Comparison of ENCODE assay signal across 9 cellular contexts in the genomic region with DNA sequence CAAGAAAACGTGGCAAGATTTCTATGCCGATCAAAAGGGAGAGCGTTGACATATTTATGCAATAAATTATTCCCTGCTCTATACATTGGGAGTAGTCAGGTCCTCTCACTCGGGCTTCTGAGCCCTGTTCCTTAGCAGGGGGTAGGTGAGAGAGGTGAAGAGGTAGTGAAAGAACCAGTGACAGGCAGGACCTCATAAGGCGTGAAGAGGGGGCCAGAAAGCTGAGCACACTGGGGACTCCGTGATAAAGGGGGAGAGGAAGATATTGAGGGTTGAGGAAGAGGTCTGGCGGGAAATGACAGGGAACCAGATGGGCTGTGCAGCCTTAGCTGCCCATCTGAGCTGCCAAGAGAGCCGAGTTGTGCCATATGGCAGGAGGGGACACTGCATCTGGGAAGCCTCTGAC. TPM values are rescaled to one million over a fixed set of nuclear protein-coding genes. Genes with fewer than 3 reads are reported as not detected.
DNase-seq lines count a peak whose midpoint lies in the region; TF ChIP-seq lines count a peak whose summit lies in the region.
"Had no signal": no experiment of that assay in that cellular context is flagged by ENCODE, and none has a peak within 500 bp of the region (broad histone marks: within the 10 kb centered on the region; RNA-seq: fewer than 3 reads in every experiment).

No MANE protein-coding gene starts in this region.

- H3K79me2 ChIP-seq in neural cell (replicated peaks; ENCODE audit: insufficient read depth, low read length): no peaks in the 10 kb centered on the region

- H3K27me3 Mint-ChIP-seq in CD8-positive, alpha-beta memory T cell: peaks cover 58 to 83% of the 10 kb centered on the region in 2 donors

- POLR2A ChIA-PET in CD8-positive, alpha-beta memory T cell (lab: Charles Lee): interaction anchor here (0.7 kb wide), 1 partner anchor 291 kb away, joined by 7 read pairs; no protein-coding TSS in a partner anchor

- peak overlapping the region; percentile 55 for H3K4me3 ChIP-seq in CD8-positive, alpha-beta memory T cell (ENCODE audit: low read length)
- peak overlapping the region; percentile 50 for H3K4me3 ChIP-seq in LNCaP clone FGC (ENCODE audit: low read depth, low read length)
- H3K4me3 ChIP-seq in cardiac fibroblast (replicated peaks in 1 of 2; ENCODE audit: low read depth in 2 of 2, low read length in 2 of 2): peak overlapping the region; percentile 37 to 55
- peak overlapping the region; percentile 78 for H3K4me3 ChIP-seq in neural cell (ENCODE audit: low read length)

- DNase-seq in CD8-positive, alpha-beta memory T cell: no peak
- DNase-seq in GM20000 (ENCODE audit: low spot score) (peak; percentile 44), LNCaP clone FGC (ENCODE audit: low read depth) (no peak), cardiac fibroblast (ENCODE audit: low read depth in 2 of 2) (no peak), AG08395 (ENCODE audit: low spot score) (no peak), OCI-M1 (lab: John Stamatoyannopoulos, UW) (no peak)
- DNase-seq in effector CD8-positive, alpha-beta T cell (lab: John Stamatoyannopoulos, UW): no peak

- peaks cover 0 to 11% (median 0%) of the 10 kb centered on the region in 5 donors for H3K9me3 Mint-ChIP-seq in CD8-positive, alpha-beta memory T cell

- no peaks in the 10 kb centered on the region for H3K36me3 Mint-ChIP-seq in CD8-positive, alpha-beta memory T cell

- peaks cover 27 to 44% (median 41%) of the 10 kb centered on the region in 3 donors for H3K4me1 Mint-ChIP-seq in CD8-positive, alpha-beta memory T cell

- TF ChIP-seq RAD21 in neural cell (conservative IDR thresholded peaks at IDR 0.05): no peak

- H3K27me3 ChIP-seq in CD8-positive, alpha-beta memory T cell (ENCODE audit: insufficient read depth, low read length, poor library complexity, severe bottlenecking): peaks cover 55% of the 10 kb centered on the region
- peaks cover 60% of the 10 kb centered on the region for H3K27me3 ChIP-seq in neural cell (ENCODE audit: insufficient read depth, low read depth, low read length)

- H2AFZ ChIP-seq in neural cell (ENCODE audit: low read depth, low read length): no peak overlapping the region

- H4K20me1 ChIP-seq in neural cell (ENCODE audit: insufficient read depth): no peaks in the 10 kb centered on the region

- H3K27ac ChIP-seq in CD8-positive, alpha-beta memory T cell (ENCODE audit: low read depth, low read length): no peak overlapping the region
- no peak overlapping the region for H3K27ac ChIP-seq in neural cell (ENCODE audit: low read length)

- no peak for TF ChIP-seq CTCF in GM20000 (IDR thresholded peaks at IDR 0.05; ENCODE audit: extremely low read depth, missing control alignments)
- TF ChIP-seq CTCF in LNCaP clone FGC (IDR thresholded peaks at IDR 0.05; ENCODE audit: control insufficient read depth, extremely low read depth, insufficient read depth): no peak
- TF ChIP-seq CTCF in cardiac fibroblast (IDR thresholded peaks at IDR 0.05; ENCODE audit: low read depth, low read length): no peak
- TF ChIP-seq CTCF in neural cell (IDR thresholded peaks at IDR 0.05; ENCODE audit: poor library complexity, severe bottlenecking): no peak

- no peaks in the 10 kb centered on the region for H3K9me2 ChIP-seq in neural cell (ENCODE audit: insufficient read depth, low read length)

- peak overlapping the region; percentile 52 for H3K9ac ChIP-seq in neural cell (ENCODE audit: low read length)

- CTCF ChIA-PET in CD8-positive, alpha-beta memory T cell (lab: Charles Lee): interaction anchor here (0.7 to 1.2 kb wide), 3 partner anchors 11 to 59 kb away, joined by 3 read pairs; partner anchors contain the start of genes CCNO and GPX8

- no peaks in the 10 kb centered on the region for H3K36me3 ChIP-seq in CD8-positive, alpha-beta memory T cell (ENCODE audit: insufficient read depth, low read length)
- H3K36me3 ChIP-seq in neural cell (ENCODE audit: insufficient read depth, low read length): no peaks in the 10 kb centered on the region

- H3F3A ChIP-seq in neural cell (ENCODE audit: insufficient read depth, low read length, poor library complexity, severe bottlenecking): no peaks in the 10 kb centered on the region

- peak overlapping the region in 6 of 8 donors; percentile 45 to 90 (median 80) for H3K27ac Mint-ChIP-seq in CD8-positive, alpha-beta memory T cell

- peaks cover 34% of the 10 kb centered on the region for H3K4me1 ChIP-seq in CD8-positive, alpha-beta memory T cell (ENCODE audit: insufficient read depth, low read length)

- H3K4me3 Mint-ChIP-seq in CD8-positive, alpha-beta memory T cell: peak overlapping the region; percentile 80 to 90 (median 82)

- no peak for TF ChIP-seq EP300 in neural cell (conservative IDR thresholded peaks at IDR 0.05; ENCODE audit: poor library complexity, severe bottlenecking)

- peak overlapping the region; percentile 93 for H3K4me2 ChIP-seq in neural cell (ENCODE audit: low read length)

- H3K9me3 ChIP-seq in CD8-positive, alpha-beta memory T cell (ENCODE audit: low read length): no peaks in the 10 kb centered on the region
- no peaks in the 10 kb centered on the region for H3K9me3 ChIP-seq in neural cell (ENCODE audit: low read length)

TF ChIP-seq in neural cell, 6 proteins besides CTCF, POLR2A, EP300 and RAD21:
- TF ChIP-seq POLR2AphosphoS5 (IDR thresholded peaks at IDR 0.05) (no peak), SMC3 (conservative IDR thresholded peaks at IDR 0.05; ENCODE audit: poor library complexity) (no peak), REST (IDR thresholded peaks at IDR 0.05; ENCODE audit: borderline replicate concordance) (no peak), EZH2 (IDR thresholded peaks at IDR 0.05; ENCODE audit: borderline replicate concordance, insufficient read depth, low read length, poor library complexity, severe bottlenecking) (no peak), TAF1 (IDR thresholded peaks at IDR 0.05; ENCODE audit: low read depth) (no peak), MXI1 (conservative IDR thresholded peaks at IDR 0.05; ENCODE audit: poor library complexity, severe bottlenecking) (no peak)

RNA-seq across cellular contexts. Expression of gene CDC20B, which starts 0.7 kb away (rescaled TPM):
- total RNA-seq in CD8-positive, alpha-beta memory T cell: under 1 TPM in 1 of 2 experiments, not detected in 1; 0.16 TPM
- polyA plus RNA-seq in CD8-positive, alpha-beta memory T cell: not detected
- polyA plus RNA-seq in neural cell: 0.28 TPM in 1 of 2 replicates, not detected in the other
- not detected in 2 replicates for polyA minus RNA-seq in neural cell
- total RNA-seq: LHCN-M2 had no signal

RNA-seq across cellular contexts. Expression of gene GPX8, which starts 13.7 kb away (rescaled TPM):
- total RNA-seq in CD8-positive, alpha-beta memory T cell: not detected
- not detected for polyA plus RNA-seq in CD8-positive, alpha-beta memory T cell
- polyA plus RNA-seq in neural cell: 0.20 and 1.2 TPM in 2 replicates
- polyA minus RNA-seq in neural cell: 1.5 and 2.9 TPM in 2 replicates

RNA-seq across cellular contexts. Expression of gene MCIDAS, which starts 53.4 kb away (rescaled TPM):
- total RNA-seq in CD8-positive, alpha-beta memory T cell: not detected
- polyA plus RNA-seq in CD8-positive, alpha-beta memory T cell: not detected
- polyA plus RNA-seq in neural cell: not detected in 2 replicates
- not detected in 2 replicates for polyA minus RNA-seq in neural cell

RNA-seq across cellular contexts. Expression of gene CCNO, which starts 59.7 kb away (rescaled TPM):
- under 1 TPM in 1 of 2 experiments, not detected in 1; 0.20 TPM for total RNA-seq in CD8-positive, alpha-beta memory T cell
- 0.12 TPM for polyA plus RNA-seq in CD8-positive, alpha-beta memory T cell
- polyA plus RNA-seq in neural cell: 0.16 TPM in 1 of 2 replicates, not detected in the other
- not detected in 2 replicates for polyA minus RNA-seq in neural cell
